21 cellular contexts compared by ENCODE assay signal in the genomic region with DNA sequence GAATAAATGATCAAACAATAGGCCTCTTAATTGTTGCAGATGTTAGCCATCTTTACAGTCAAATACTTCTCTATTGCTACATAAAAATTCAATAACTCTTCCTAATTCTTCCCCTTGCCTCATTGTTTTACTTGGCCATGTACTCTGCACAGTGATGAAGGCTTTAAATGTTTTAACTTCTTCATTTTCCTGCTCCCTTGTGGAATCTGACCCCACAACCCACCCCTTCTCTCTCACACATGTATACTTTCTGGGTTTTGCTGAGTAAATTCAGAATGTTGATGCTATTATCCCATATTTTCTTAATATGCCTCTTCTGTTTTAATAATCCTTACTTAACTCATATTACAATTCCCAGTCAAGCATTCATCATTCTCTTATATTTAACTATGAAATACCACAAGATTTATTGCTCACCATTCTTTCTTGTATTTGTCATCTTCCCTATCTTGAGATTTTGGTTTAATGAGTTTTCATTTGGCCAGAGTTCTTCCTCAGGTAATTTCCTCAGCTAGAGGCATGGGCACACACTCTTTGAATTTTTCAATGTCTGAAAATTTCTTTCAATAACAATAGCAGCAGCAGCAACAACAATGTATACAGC.
DNase-seq lines count a peak whose midpoint lies in the region; TF ChIP-seq lines count a peak whose summit lies in the region.
"Had no signal": no experiment of that assay in that cellular context is flagged by ENCODE, and none has a peak within 500 bp of the region (broad histone marks: within the 10 kb centered on the region; RNA-seq: fewer than 3 reads in every experiment).

No MANE protein-coding gene starts in this region.

- peak; percentile 90 for DNase-seq in AG09309 (ENCODE audit: low read depth)
- DNase-seq in HS-27A (ENCODE audit: low read depth): peak; percentile 51
- DNase-seq in astrocyte of the spinal cord (ENCODE audit: low read depth, low spot score): peak; percentile 62
- DNase-seq in hepatic stellate cell (ENCODE audit: low spot score): peak; percentile 31
- DNase-seq in NCI-H1436 (lab: John Stamatoyannopoulos, UW): no peak
- no peak for DNase-seq in cerebellum (ENCODE audit: low spot score)
- no peak for DNase-seq in hippocampal formation (lab: John Stamatoyannopoulos, UW)
- no peak for DNase-seq in GM10266 (ENCODE audit: extremely low spot score)
- DNase-seq: activated CD4-positive, CD25-positive, alpha-beta regulatory T cell; activated CD8-positive, alpha-beta T cell treated with anti-CD3 and anti-CD28 coated beads, Interleukin-2, amount 10 ng/mL, durations not matched to agents 7 days and 5 days; activated naive CD4-positive, alpha-beta T cell treated with anti-CD3 and anti-CD28 coated beads, Interleukin-2, amount 10 ng/mL, durations not matched to agents 7 days and 5 days; activated T-cell treated with anti-CD3 and anti-CD28 coated beads, Interleukin-2, amount 50 U/mL, for 48 hours; body of pancreas; H9; left lung; NCI-H1694 treated with DMSO at 0.1 percent for 48 hours; psoas muscle; stimulated activated CD8-positive, alpha-beta memory T cell treated with anti-CD3 and anti-CD28 coated beads, Interleukin-4, amount 100 ng/mL, for 48 hours had no signal

- in situ Hi-C loops in astrocyte of the spinal cord (cut with HindIII; ENCODE audit: low sequenced_read_pairs): no loop called here

- H3K4me3 ChIP-seq in AG09309 (ENCODE audit: control insufficient read depth, low read depth, low read length): no peak overlapping the region
- no peak overlapping the region for H3K4me3 ChIP-seq in astrocyte of the spinal cord (ENCODE audit: low read depth, low read length)
- H3K4me3 ChIP-seq: body of pancreas, GM12878, left lung, neural progenitor cell, psoas muscle, suprapubic skin had no signal

- TF ChIP-seq CTCF in AG09309 (IDR thresholded peaks at IDR 0.05; ENCODE audit: control insufficient read depth, insufficient read depth, low read depth, low read length, missing control alignments) (no peak), astrocyte of the spinal cord (IDR thresholded peaks at IDR 0.05; ENCODE audit: low read depth, low read length) (no peak), GM10266 (IDR thresholded peaks at IDR 0.05; ENCODE audit: control insufficient read depth, insufficient read depth, low read depth, missing control alignments) (no peak)

Comparison
In these comparisons a context has a peak if more than half of its experiments do, and no peak if none do; other contexts are left out.
1. DNase-seq: peak in AG09309 (single experiment), HS-27A (single experiment), astrocyte of the spinal cord (single experiment) and hepatic stellate cell (single experiment); none in NCI-H1436 (single experiment), cerebellum (single experiment), hippocampal formation (0 of 2) and GM10266 (single experiment).